In genomic region chr6:34200340-34200971, GRCh38 we compare ENCODE assay signal across 20 cellular contexts. TPM values are rescaled to one million over a fixed set of nuclear protein-coding genes. Genes with fewer than 3 reads are reported as not detected.
A peak's percentile ranks its signal among the peaks of the same experiment; 100 is the strongest.
DNase-seq lines count a peak whose midpoint lies in the region; ATAC-seq and TF ChIP-seq lines count a peak whose summit lies in the region.
"Had no signal": no experiment of that assay in that cellular context is flagged by ENCODE, and none has a peak within 500 bp of the region (broad histone marks: within the 10 kb centered on the region; RNA-seq: fewer than 3 reads in every experiment).

No MANE protein-coding gene starts in this region.

- peaks cover 0 to 4% (median 1%) of the 10 kb centered on the region in 4 donors for H3K4me1 Mint-ChIP-seq in CD4-positive, CD25-positive, alpha-beta regulatory T cell
- H3K4me1 Mint-ChIP-seq in glutamatergic neuron (ENCODE audit: low read depth, unreplicated experiment) = peaks cover 6% of the 10 kb centered on the region

- H3K4me3 Mint-ChIP-seq in CD4-positive, CD25-positive, alpha-beta regulatory T cell = no peak overlapping the region
- no peak overlapping the region for H3K4me3 Mint-ChIP-seq in glutamatergic neuron (ENCODE audit: unreplicated experiment)
- H3K4me3 Mint-ChIP-seq: activated CD8-positive, alpha-beta memory T cell treated with anti-CD3 and anti-CD28 coated beads, Interleukin-2, amount 10 ng/mL, durations not matched to agents 7 days and 5 days; effector memory CD8-positive, alpha-beta T cell; stimulated activated naive CD8-positive, alpha-beta T cell treated with anti-CD3 and anti-CD28 coated beads, Interleukin-15, Interleukin-2, amounts not matched to agents 100 ng/mL and 50 ng/mL, for 24 hours had no signal

- no peaks in the 10 kb centered on the region for H3K9me3 ChIP-seq in CD4-positive, CD25-positive, alpha-beta regulatory T cell (ENCODE audit: control insufficient read depth in 2 of 2, low read length in 2 of 2)
- H3K9me3 ChIP-seq in adrenal gland (replicated peaks in 1 of 3) (no peaks in the 10 kb centered on the region), gastroesophageal sphincter (no peaks in the 10 kb centered on the region)
- H3K9me3 ChIP-seq: Caco-2, right atrium auricular region, SJCRH30 had no signal

- H3K27ac ChIP-seq in CD4-positive, CD25-positive, alpha-beta regulatory T cell (ENCODE audit: insufficient read depth, low read length, poor library complexity, severe bottlenecking) = no peak overlapping the region
- no peak overlapping the region for H3K27ac ChIP-seq in adrenal gland
- no peak overlapping the region for H3K27ac ChIP-seq in gastroesophageal sphincter
- H3K27ac ChIP-seq: PC-9, right atrium auricular region, SJCRH30 had no signal

- in situ Hi-C loops in SK-MEL-5 (cut with HindIII; ENCODE audit: low pct_unique_long_range_greater_than_20kb, low sequenced_read_pairs) = no loop called here

- no peaks in the 10 kb centered on the region for H3K9me3 Mint-ChIP-seq in CD4-positive, CD25-positive, alpha-beta regulatory T cell
- peaks cover 7% of the 10 kb centered on the region for H3K9me3 Mint-ChIP-seq in glutamatergic neuron (ENCODE audit: unreplicated experiment)
- H3K9me3 Mint-ChIP-seq: effector memory CD8-positive, alpha-beta T cell; stimulated activated naive CD8-positive, alpha-beta T cell treated with anti-CD3 and anti-CD28 coated beads, Interleukin-15, Interleukin-2, amounts not matched to agents 100 ng/mL and 50 ng/mL, for 24 hours had no signal

- peaks cover 15% of the 10 kb centered on the region for H3K27me3 Mint-ChIP-seq in CD4-positive, CD25-positive, alpha-beta regulatory T cell
- peaks cover 2% of the 10 kb centered on the region for H3K27me3 Mint-ChIP-seq in glutamatergic neuron (ENCODE audit: unreplicated experiment)
- H3K27me3 Mint-ChIP-seq: stimulated activated naive CD8-positive, alpha-beta T cell treated with anti-CD3 and anti-CD28 coated beads, Interleukin-15, Interleukin-2, amounts not matched to agents 100 ng/mL and 50 ng/mL, for 24 hours had no signal

- CTCF ChIA-PET in HEK293T (lab: Yijun Ruan, JAX) = no interaction called here

- H3K36me3 ChIP-seq in CD4-positive, CD25-positive, alpha-beta regulatory T cell (ENCODE audit: control insufficient read depth, insufficient read depth, low read length) = no peaks in the 10 kb centered on the region
- H3K36me3 ChIP-seq in H7 (replicated peaks; ENCODE audit: control insufficient read depth, insufficient read depth, low read length) (no peaks in the 10 kb centered on the region), adrenal gland (replicated peaks in 1 of 2) (no peaks in the 10 kb centered on the region), gastroesophageal sphincter (no peaks in the 10 kb centered on the region)
- H3K36me3 ChIP-seq: right atrium auricular region, SJCRH30 had no signal

- no peak for TF ChIP-seq EP300 in gastroesophageal sphincter (IDR thresholded peaks at IDR 0.05)

- H3K4me3 ChIP-seq in CD4-positive, CD25-positive, alpha-beta regulatory T cell (ENCODE audit: low read depth, low read length) = no peak overlapping the region
- H3K4me3 ChIP-seq in H7 (ENCODE audit: insufficient read depth, low read depth, low read length) (no peak overlapping the region), adrenal gland (no peak overlapping the region), gastroesophageal sphincter (no peak overlapping the region)
- H3K4me3 ChIP-seq: PC-9, right atrium auricular region, SJCRH30 had no signal

- peaks cover 10% of the 10 kb centered on the region for H3K4me1 ChIP-seq in CD4-positive, CD25-positive, alpha-beta regulatory T cell (ENCODE audit: control insufficient read depth, insufficient read depth, low read length, poor library complexity, severe bottlenecking)
- H3K4me1 ChIP-seq in adrenal gland (replicated peaks in 1 of 2) (no peaks in the 10 kb centered on the region), gastroesophageal sphincter (peaks cover 0 to 12% (median 4%) of the 10 kb centered on the region in 3 donors)
- H3K4me1 ChIP-seq: SJCRH30 had no signal

- DNase-seq in CD4-positive, CD25-positive, alpha-beta regulatory T cell = no peak
- DNase-seq in H7 (peak; percentile 76), SK-MEL-5 (ENCODE audit: low read depth, low spot score) (peak; percentile 46), glutamatergic neuron (no peak), adrenal gland (no peak), HEK293T (ENCODE audit: extremely low spot score) (no peak)
- DNase-seq: activated CD4-positive, CD25-positive, alpha-beta regulatory T cell treated with anti-CD3 and anti-CD28 coated beads, Interleukin-2, amount 50 U/mL, for 72 hours; activated CD8-positive, alpha-beta memory T cell treated with anti-CD3 and anti-CD28 coated beads, Interleukin-2, amount 10 ng/mL, durations not matched to agents 7 days and 5 days; anterior cingulate cortex; Caco-2; effector memory CD8-positive, alpha-beta T cell; left colon; NCI-H1417; NCI-H748 treated with DMSO at 0.1 percent for 48 hours; PC-9; SJCRH30 had no signal

- TF ChIP-seq CTCF in glutamatergic neuron (IDR thresholded peaks at IDR 0.05; ENCODE audit: partially characterized antibody, unreplicated experiment) (no peak), adrenal gland (IDR thresholded peaks at IDR 0.05) (no peak), gastroesophageal sphincter (IDR thresholded peaks at IDR 0.05) (no peak)

- no peak for ATAC-seq in CD4-positive, CD25-positive, alpha-beta regulatory T cell (ENCODE audit: low read depth in 2 of 2)
- no peak for ATAC-seq in gastroesophageal sphincter
- ATAC-seq: activated CD8-positive, alpha-beta memory T cell treated with anti-CD3 and anti-CD28 coated beads, Interleukin-2, amount 10 ng/mL, durations not matched to agents 7 days and 5 days; effector memory CD8-positive, alpha-beta T cell; left colon had no signal

- H3K36me3 Mint-ChIP-seq in CD4-positive, CD25-positive, alpha-beta regulatory T cell = no peaks in the 10 kb centered on the region
- H3K36me3 Mint-ChIP-seq in glutamatergic neuron (ENCODE audit: unreplicated experiment) = peaks cover 4% of the 10 kb centered on the region
- H3K36me3 Mint-ChIP-seq: activated CD8-positive, alpha-beta memory T cell treated with anti-CD3 and anti-CD28 coated beads, Interleukin-2, amount 10 ng/mL, durations not matched to agents 7 days and 5 days had no signal

- intact Hi-C loops in adrenal gland (cut with DNase I) = no loop called here

- no peak for TF ChIP-seq POLR2A in adrenal gland (IDR thresholded peaks at IDR 0.05)
- no peak for TF ChIP-seq POLR2A in gastroesophageal sphincter (IDR thresholded peaks at IDR 0.05)

- 56 to 76% (median 71%) methylated on average over 3 to 5 of the region's 5 CpGs for WGBS in adrenal gland, 4 donors
- WGBS in gastroesophageal sphincter (ENCODE audit: low coverage in 1 of 2), 2 donors = 69 to 89% methylated on average over 3 to 4 of the region's 5 CpGs

- peak overlapping the region in 2 of 3 donors; percentile 57 to 77 for H3K27ac Mint-ChIP-seq in CD4-positive, CD25-positive, alpha-beta regulatory T cell
- peak overlapping the region; percentile 2 for H3K27ac Mint-ChIP-seq in glutamatergic neuron (ENCODE audit: unreplicated experiment)
- H3K27ac Mint-ChIP-seq: activated CD8-positive, alpha-beta memory T cell treated with anti-CD3 and anti-CD28 coated beads, Interleukin-2, amount 10 ng/mL, durations not matched to agents 7 days and 5 days; stimulated activated naive CD8-positive, alpha-beta T cell treated with anti-CD3 and anti-CD28 coated beads, Interleukin-15, Interleukin-2, amounts not matched to agents 100 ng/mL and 50 ng/mL, for 24 hours had no signal

- H3K27me3 ChIP-seq in CD4-positive, CD25-positive, alpha-beta regulatory T cell (ENCODE audit: control insufficient read depth, insufficient read depth, low read length) = no peaks in the 10 kb centered on the region
- H3K27me3 ChIP-seq in H7 (ENCODE audit: control insufficient read depth, insufficient read depth, low read length) (peaks cover 4% of the 10 kb centered on the region), adrenal gland (no peaks in the 10 kb centered on the region), gastroesophageal sphincter (peaks cover 9% of the 10 kb centered on the region)
- H3K27me3 ChIP-seq: right atrium auricular region had no signal

- POLR2A ChIA-PET in HEK293T (lab: Yijun Ruan, JAX) = no interaction called here

TF ChIP-seq in HEK293T, 16 proteins besides CTCF, POLR2A, EP300 and RAD21 (continues in another document):
- no peak for TF ChIP-seq FOXM1 (IDR thresholded peaks at IDR 0.05; ENCODE audit: borderline replicate concordance)
- no peak for TF ChIP-seq ZNF384 (IDR thresholded peaks at IDR 0.05)
- TF ChIP-seq CTBP1 (IDR thresholded peaks at IDR 0.05; ENCODE audit: borderline replicate concordance) = no peak
- no peak for TF ChIP-seq FOXK2 (IDR thresholded peaks at IDR 0.05)

RNA-seq across cellular contexts. Expression of gene HMGA1, which starts 36.2 kb away (rescaled TPM):
- 87.2 TPM for total RNA-seq in CD4-positive, CD25-positive, alpha-beta regulatory T cell
- polyA plus RNA-seq in CD4-positive, CD25-positive, alpha-beta regulatory T cell = 10 to 100 TPM; 31.6 to 36.2 (median 34.3) TPM
- 1,768 and 1,892 TPM in 2 replicates for total RNA-seq in H7 (2014; rRNA removed; shearing (Covaris generic))
- 129 and 131 TPM in 2 replicates for total RNA-seq in SK-MEL-5 (2014; rRNA removed; shearing (Covaris generic))
- 247 and 259 TPM in 2 replicates for polyA plus RNA-seq in SK-MEL-5 (2015; cell fraction: cytosol; rRNA removed)
- 74.9 and 91.1 TPM in 2 replicates for polyA plus RNA-seq in SK-MEL-5 (2015; cell fraction: nucleus; rRNA removed)
- total RNA-seq in glutamatergic neuron (ENCODE audit: unreplicated experiment) (322 TPM), adrenal gland (10 to 100 TPM in 6 of 8 donors, 1 to 10 TPM in 2; 3.6 to 27.0 (median 12.7) TPM), gastroesophageal sphincter (10 to 100 TPM in 3 of 4 donors, 1 to 10 TPM in 1; 8.1 to 24.5 (median 18.1) TPM)
- 10 to 100 TPM in 1 of 3 donors, 1 to 10 TPM in 2; 6.6 to 13.3 (median 7.1) TPM for polyA plus RNA-seq in adrenal gland

RNA-seq across cellular contexts. Expression of gene SMIM29, which starts 48.4 kb away (rescaled TPM):
- 29.2 TPM for total RNA-seq in CD4-positive, CD25-positive, alpha-beta regulatory T cell
- 10 to 100 TPM; 47.7 to 82.3 (median 60.7) TPM for polyA plus RNA-seq in CD4-positive, CD25-positive, alpha-beta regulatory T cell
- total RNA-seq in H7 (2014; rRNA removed; shearing (Covaris generic)) = 12.4 and 24.5 TPM in 2 replicates
- 63.5 and 66.6 TPM in 2 replicates for total RNA-seq in SK-MEL-5 (2014; rRNA removed; shearing (Covaris generic))
- polyA plus RNA-seq in SK-MEL-5 (2015; cell fraction: cytosol; rRNA removed) = 79.0 TPM in 2 replicates
- polyA plus RNA-seq in SK-MEL-5 (2015; cell fraction: nucleus; rRNA removed) = 60.7 and 67.5 TPM in 2 replicates
- total RNA-seq in glutamatergic neuron (ENCODE audit: unreplicated experiment) = 54.7 TPM
- total RNA-seq in adrenal gland = 10 to 100 TPM; 21.5 to 53.7 (median 33.2) TPM
- polyA plus RNA-seq in adrenal gland = 100 to 1,000 TPM in 2 of 3 donors, 1 to 10 TPM in 1; 9.7 to 122 (median 109) TPM
- total RNA-seq in gastroesophageal sphincter = 10 to 100 TPM in 3 of 4 donors, 1 to 10 TPM in 1; 9.7 to 34.7 (median 22.6) TPM

RNA-seq across cellular contexts. Expression of gene GRM4, which starts 54.6 kb away (rescaled TPM):
- total RNA-seq in CD4-positive, CD25-positive, alpha-beta regulatory T cell = not detected
- not detected for polyA plus RNA-seq in CD4-positive, CD25-positive, alpha-beta regulatory T cell
- 23.9 and 35.3 TPM in 2 replicates for total RNA-seq in H7 (2014; rRNA removed; shearing (Covaris generic))
- total RNA-seq in SK-MEL-5 (2014; rRNA removed; shearing (Covaris generic)) = not detected in 2 replicates
- not detected in 2 replicates for polyA plus RNA-seq in SK-MEL-5 (2015; cell fraction: cytosol; rRNA removed)
- not detected in 2 replicates for polyA plus RNA-seq in SK-MEL-5 (2015; cell fraction: nucleus; rRNA removed)
- total RNA-seq in glutamatergic neuron (ENCODE audit: unreplicated experiment) (119 TPM), adrenal gland (not detected), gastroesophageal sphincter (not detected)
- not detected for polyA plus RNA-seq in adrenal gland
- total RNA-seq: activated CD8-positive, alpha-beta memory T cell treated with anti-CD3 and anti-CD28 coated beads, Interleukin-2, amount 10 ng/mL, durations not matched to agents 7 days and 5 days; left colon; LHCN-M2; PC-9; right atrium auricular region had no signal

Comparison
In these comparisons a context has a peak if more than half of its experiments do, and no peak if none do; other contexts are left out.
1. DNase-seq: peak in H7 (single experiment) and SK-MEL-5 (single experiment); none in CD4-positive, CD25-positive, alpha-beta regulatory T cell (0 of 3), glutamatergic neuron (single experiment), adrenal gland (0 of 7) and HEK293T (single experiment).
2. RNA of gene GRM4, which starts 54.6 kb away (total RNA-seq): 119 TPM in glutamatergic neuron (single experiment) and 23.9 to 35.3 TPM in H7; not detected in CD4-positive, CD25-positive, alpha-beta regulatory T cell (single experiment), not detected in SK-MEL-5, not detected in adrenal gland and not detected in gastroesophageal sphincter; every median in the first group is over 10 times any median in the second.